20 cellular contexts compared by ENCODE assay signal in the genomic region with DNA sequence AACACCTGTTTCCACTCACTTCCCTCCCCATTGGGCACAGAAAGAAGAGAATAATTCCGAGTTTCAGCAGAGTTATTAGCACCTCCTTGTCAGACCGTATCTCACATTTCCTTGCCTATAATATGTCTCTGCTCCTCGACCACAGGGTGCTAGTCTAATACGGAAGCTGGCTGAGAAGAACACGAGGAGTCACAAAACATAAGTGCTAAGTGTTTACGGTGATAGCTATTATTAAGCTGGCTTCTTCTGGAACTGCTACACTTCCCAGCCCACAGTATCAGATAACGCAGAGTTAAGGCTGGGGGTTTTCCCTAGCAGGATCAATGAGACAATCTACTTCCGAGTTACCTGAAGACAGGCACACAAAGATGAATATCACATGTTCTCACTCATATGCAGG.
DNase-seq lines count a peak whose midpoint lies in the region; FAIRE-seq and TF ChIP-seq lines count a peak whose summit lies in the region.
"Had no signal": no experiment of that assay in that cellular context is flagged by ENCODE, and none has a peak within 500 bp of the region (broad histone marks: within the 10 kb centered on the region; RNA-seq: fewer than 3 reads in every experiment).

No MANE protein-coding gene starts in this region.

- TF ChIP-seq CTCF in mammary epithelial cell (conservative IDR thresholded peaks at IDR 0.05 in 1 of 2, IDR thresholded peaks at IDR 0.05 in 1 of 2; ENCODE audit: extremely low read depth in 1 of 2, insufficient read depth in 1 of 2, low read depth in 1 of 2, low read length in 2 of 2) (no peak), MCF 10A (IDR thresholded peaks at IDR 0.05; ENCODE audit: unreplicated experiment) (no peak), astrocyte (IDR thresholded peaks at IDR 0.05; ENCODE audit: insufficient read depth, low read depth, low read length) (no peak), keratinocyte (optimal IDR thresholded peaks at IDR 0.05 in 1 of 3, IDR thresholded peaks at IDR 0.05 in 1 of 3, conservative IDR thresholded peaks at IDR 0.05 in 1 of 3; ENCODE audit: extremely low read depth in 1 of 3, insufficient read depth in 2 of 3, low read length in 3 of 3) (no peak), left ventricle myocardium inferior (IDR thresholded peaks at IDR 0.05; ENCODE audit: borderline replicate concordance) (no peak)

- H3K27me3 ChIP-seq in mammary epithelial cell (ENCODE audit: insufficient read depth, low read length), result no peaks in the 10 kb centered on the region
- no peaks in the 10 kb centered on the region for H3K27me3 ChIP-seq in astrocyte (ENCODE audit: insufficient read depth, low read length)
- H3K27me3 ChIP-seq in keratinocyte (ENCODE audit: control insufficient read depth, extremely low read depth, insufficient read depth, low read length), result no peaks in the 10 kb centered on the region
- no peaks in the 10 kb centered on the region for H3K27me3 ChIP-seq in left ventricle myocardium inferior (ENCODE audit: low read depth)

- no peaks in the 10 kb centered on the region for H4K20me1 ChIP-seq in mammary epithelial cell (ENCODE audit: insufficient read depth, low read length)
- H4K20me1 ChIP-seq in astrocyte (ENCODE audit: insufficient read depth, low read length), result no peaks in the 10 kb centered on the region
- no peaks in the 10 kb centered on the region for H4K20me1 ChIP-seq in keratinocyte (ENCODE audit: control insufficient read depth, extremely low read depth, insufficient read depth, low read length)

- H2AFZ ChIP-seq in mammary epithelial cell (ENCODE audit: low read depth, low read length) (peak overlapping the region; percentile 63), astrocyte (ENCODE audit: low read depth, low read length) (peak overlapping the region; percentile 25), keratinocyte (ENCODE audit: control insufficient read depth, low read length) (peak overlapping the region; percentile 64)
- H2AFZ ChIP-seq: GM23248 had no signal

- H3K4me1 Mint-ChIP-seq in MCF 10A (ENCODE audit: insufficient read depth, unreplicated experiment) (no peaks in the 10 kb centered on the region), astrocyte (ENCODE audit: low read depth, unreplicated experiment) (no peaks in the 10 kb centered on the region)
- H3K4me1 Mint-ChIP-seq: CD4-positive, alpha-beta memory T cell had no signal

- H3K27ac Mint-ChIP-seq in MCF 10A (ENCODE audit: low read depth, unreplicated experiment) (no peak overlapping the region), astrocyte (ENCODE audit: unreplicated experiment) (no peak overlapping the region)
- H3K27ac Mint-ChIP-seq: CD4-positive, alpha-beta memory T cell; H9 had no signal

- H3K36me3 ChIP-seq in mammary epithelial cell (ENCODE audit: insufficient read depth, low read length), result no peaks in the 10 kb centered on the region
- no peaks in the 10 kb centered on the region for H3K36me3 ChIP-seq in astrocyte (ENCODE audit: insufficient read depth, low read length)
- H3K36me3 ChIP-seq in keratinocyte (ENCODE audit: control insufficient read depth in 2 of 2, extremely low read depth in 1 of 2, insufficient read depth in 2 of 2, low read length in 2 of 2), result no peaks in the 10 kb centered on the region
- no peaks in the 10 kb centered on the region for H3K36me3 ChIP-seq in left ventricle myocardium inferior

- H3K4me1 ChIP-seq in mammary epithelial cell (ENCODE audit: insufficient read depth, low read length) (peaks cover 3% of the 10 kb centered on the region), astrocyte (ENCODE audit: insufficient read depth, low read length) (no peaks in the 10 kb centered on the region), keratinocyte (ENCODE audit: control insufficient read depth, extremely low read depth, insufficient read depth, low read length) (peaks cover 6% of the 10 kb centered on the region), left ventricle myocardium inferior (no peaks in the 10 kb centered on the region)
- H3K4me1 ChIP-seq: A549 had no signal

- H3K27ac ChIP-seq in mammary epithelial cell (ENCODE audit: insufficient read depth, low read depth, low read length), result no peak overlapping the region
- no peak overlapping the region for H3K27ac ChIP-seq in astrocyte (ENCODE audit: low read depth, low read length)
- H3K27ac ChIP-seq in keratinocyte (ENCODE audit: control insufficient read depth, insufficient read depth, low read length), result no peak overlapping the region
- H3K27ac ChIP-seq in left ventricle myocardium inferior (replicated peaks), result no peak overlapping the region
- H3K27ac ChIP-seq: A549, GM23248 had no signal

- H3K27me3 Mint-ChIP-seq in MCF 10A (ENCODE audit: insufficient read depth, unreplicated experiment), result peaks cover 7% of the 10 kb centered on the region
- no peaks in the 10 kb centered on the region for H3K27me3 Mint-ChIP-seq in astrocyte (ENCODE audit: low read depth, unreplicated experiment)
- H3K27me3 Mint-ChIP-seq: CD4-positive, alpha-beta memory T cell had no signal

- 52% methylated on average over 8 of the region's 8 CpGs for WGBS in mammary epithelial cell (ENCODE audit: low coverage, missing lambda C conversion rate)

- H3K4me3 ChIP-seq in mammary epithelial cell (replicated peaks in 1 of 3; ENCODE audit: insufficient read depth in 1 of 3, low read depth in 2 of 3, low read length in 3 of 3) (no peak overlapping the region), astrocyte (ENCODE audit: insufficient read depth, low read depth, low read length) (no peak overlapping the region), keratinocyte (ENCODE audit: control insufficient read depth in 2 of 3, extremely low read depth in 1 of 3, insufficient read depth in 2 of 3, low read depth in 1 of 3, low read length in 3 of 3) (no peak overlapping the region), left ventricle myocardium inferior (no peak overlapping the region)
- H3K4me3 ChIP-seq: A549, GM12878, GM23248 had no signal

- H3K9ac ChIP-seq in mammary epithelial cell (ENCODE audit: insufficient read depth, low read length) (no peak overlapping the region), astrocyte (ENCODE audit: low read length) (no peak overlapping the region), keratinocyte (ENCODE audit: control insufficient read depth, extremely low read depth, insufficient read depth, low read length) (no peak overlapping the region)
- H3K9ac ChIP-seq: GM23248 had no signal

- no peaks in the 10 kb centered on the region for H3K9me3 ChIP-seq in mammary epithelial cell (replicated peaks; ENCODE audit: insufficient read depth, low read length)
- H3K9me3 ChIP-seq in astrocyte (ENCODE audit: insufficient read depth, low read depth, low read length), result no peaks in the 10 kb centered on the region
- no peaks in the 10 kb centered on the region for H3K9me3 ChIP-seq in keratinocyte (ENCODE audit: control insufficient read depth, low read depth, low read length)
- no peaks in the 10 kb centered on the region for H3K9me3 ChIP-seq in left ventricle myocardium inferior (replicated peaks)

- H3K4me3 Mint-ChIP-seq in MCF 10A (ENCODE audit: unreplicated experiment), result no peak overlapping the region
- no peak overlapping the region for H3K4me3 Mint-ChIP-seq in astrocyte (ENCODE audit: unreplicated experiment)
- H3K4me3 Mint-ChIP-seq: CD4-positive, alpha-beta memory T cell; H9 had no signal

- POLR2A ChIA-PET in MCF 10A (lab: Yijun Ruan, JAX), result interaction anchor here (1.1 kb wide), 1 partner anchor 25 kb away, joined by 3 read pairs; no protein-coding TSS in a partner anchor

- H3K4me2 ChIP-seq in mammary epithelial cell (ENCODE audit: insufficient read depth, low read depth, low read length) (no peak overlapping the region), astrocyte (ENCODE audit: low read length) (no peak overlapping the region), keratinocyte (ENCODE audit: control insufficient read depth, extremely low read depth, insufficient read depth, low read depth, low read length) (no peak overlapping the region)
- H3K4me2 ChIP-seq: A549 had no signal

- H3K9me1 ChIP-seq in keratinocyte (ENCODE audit: control insufficient read depth, extremely low read depth, insufficient read depth, low read length), result no peaks in the 10 kb centered on the region

- in situ Hi-C loops in mammary epithelial cell (cut with MboI; ENCODE audit: low sequenced_read_pairs in 2 of 2), result no loop called here

- dilution Hi-C loops in mammary epithelial cell (cut with HindIII; ENCODE audit: low sequenced_read_pairs) (no loop called here), keratinocyte (cut with MboI; ENCODE audit: extremely low pct_ligation_motif_present, low sequenced_read_pairs) (no loop called here)

- intact Hi-C loops in mammary epithelial cell (cut with micrococcal nuclease) (loop anchor here (1.0 kb wide), 1 partner anchor 31 kb away; no protein-coding TSS in a partner anchor), MCF 10A (cut with micrococcal nuclease) (loop anchor here (5.0 kb wide), 1 partner anchor 1827 kb away; no protein-coding TSS in a partner anchor), left ventricle myocardium inferior (cut with micrococcal nuclease) (no loop called here)

- DNase-seq in mammary epithelial cell, result no peak
- DNase-seq in MCF 10A (ENCODE audit: unreplicated experiment), result no peak
- no peak for DNase-seq in astrocyte (ENCODE audit: low read depth)
- DNase-seq in keratinocyte (ENCODE audit: low read depth, low spot score), result no peak
- DNase-seq in superior temporal gyrus (ENCODE audit: extremely low spot score), result peak; percentile 34
- no peak for DNase-seq in left ventricle myocardium inferior
- no peak for DNase-seq in DMS153 (lab: John Stamatoyannopoulos, UW)
- no peak for DNase-seq in pons (ENCODE audit: low spot score)
- DNase-seq: 8988T; C1 segment of cervical spinal cord; Calu3; CD4-positive, alpha-beta memory T cell; COR-L47; DND-41; GM23248; H9 had no signal

- BruUV-seq in mammary epithelial cell (replicated peaks; lab: Mats Ljungman, UMichigan) (no TSS peak), MCF 10A (replicated peaks; lab: Mats Ljungman, UMichigan) (no TSS peak)

- H3K9me3 Mint-ChIP-seq in MCF 10A (ENCODE audit: unreplicated experiment) (no peaks in the 10 kb centered on the region), astrocyte (ENCODE audit: unreplicated experiment) (no peaks in the 10 kb centered on the region)
- H3K9me3 Mint-ChIP-seq: H9 had no signal

- CTCF ChIA-PET in mammary epithelial cell (lab: Charles Lee; ENCODE audit: low non-redundant PET), result no interaction called here
- CTCF ChIA-PET in MCF 10A (lab: Yijun Ruan, JAX), result interaction anchor here (0.5 to 3.2 kb wide), 8 partner anchors 10 to 1065 kb away, joined by 3 to 13 read pairs (median 5); no protein-coding TSS in a partner anchor

- no peaks in the 10 kb centered on the region for H3K36me3 Mint-ChIP-seq in MCF 10A (ENCODE audit: insufficient read depth, unreplicated experiment)
- no peaks in the 10 kb centered on the region for H3K36me3 Mint-ChIP-seq in astrocyte (ENCODE audit: low read depth, unreplicated experiment)
- H3K36me3 Mint-ChIP-seq: CD4-positive, alpha-beta memory T cell had no signal

- H3K79me2 ChIP-seq in mammary epithelial cell (ENCODE audit: insufficient read depth, low read length), result no peaks in the 10 kb centered on the region
- H3K79me2 ChIP-seq in astrocyte (ENCODE audit: insufficient read depth, low read length), result no peaks in the 10 kb centered on the region
- H3K79me2 ChIP-seq in keratinocyte (ENCODE audit: control insufficient read depth, insufficient read depth, low read length), result no peaks in the 10 kb centered on the region

- FAIRE-seq in astrocyte (lab: Jason Lieb, UNC) (no peak), keratinocyte (lab: Jason Lieb, UNC) (peak; percentile 55)
- FAIRE-seq: A549, G401.6, GM12878, GM19239 had no signal
